1 cellular context compared by ENCODE assay signal in genomic region chr21:34971656-34972055, GRCh38.
TF ChIP-seq lines count a peak whose summit lies in the region.

No MANE protein-coding gene starts in this region.

TF ChIP-seq in K562, 482 proteins besides CTCF, POLR2A, EP300 and RAD21 (continued from another document):
- peak; percentile 53; the same call in 1 of the 2 replicates for TF ChIP-seq ZNF407 (IDR thresholded peaks at IDR 0.05; ENCODE audit: low read depth)
TF ChIP-seq in K562: peak in this region for 1.
